Comparison of ENCODE assay signal across 20 cellular contexts in genomic region chr3:15011174-15011573, GRCh38. TPM values are rescaled to one million over a fixed set of nuclear protein-coding genes. Genes with fewer than 3 reads are reported as not detected.
DNase-seq lines count a peak whose midpoint lies in the region; ATAC-seq lines count a peak whose summit lies in the region.
"Had no signal": no experiment of that assay in that cellular context is flagged by ENCODE, and none has a peak within 500 bp of the region (broad histone marks: within the 10 kb centered on the region; RNA-seq: fewer than 3 reads in every experiment).

No MANE protein-coding gene starts in this region.

- peak; percentile 6 for DNase-seq in stimulated activated naive CD8-positive, alpha-beta T cell treated with anti-CD3 and anti-CD28 coated beads, Interleukin-15, Interleukin-2, amounts not matched to agents 100 U/mL and 50 U/mL, for 24 hours
- no peak for DNase-seq in stimulated activated naive CD8-positive, alpha-beta T cell treated with anti-CD3 and anti-CD28 coated beads, Interleukin-15, amount 100 ng/mL, for 72 hours
- DNase-seq in iris pigment epithelial cell (ENCODE audit: low read depth): peak; percentile 41
- no peak for DNase-seq in activated effector memory CD4-positive, alpha-beta T cell treated with Interleukin-2 at 50 U/mL for 16 hours
- DNase-seq: activated B cell treated with CpG ODN at 0.5 μM for 24 hours; CD4-positive, alpha-beta memory T cell; DMS153; effector memory CD4-positive, alpha-beta T cell; glutamatergic neuron; NCI-H1694 treated with DMSO at 0.1 percent for 48 hours; posterior cingulate gyrus; stimulated activated CD4-positive, alpha-beta T cell treated with anti-CD3 and anti-CD28 coated beads, Interleukin-2, amount 100 ng/mL, for 24 hours; stomach; transverse colon had no signal

- no peaks in the 10 kb centered on the region for H3K9me3 Mint-ChIP-seq in stimulated activated naive CD8-positive, alpha-beta T cell treated with anti-CD3 and anti-CD28 coated beads, Interleukin-15, amount 100 ng/mL, for 72 hours
- H3K9me3 Mint-ChIP-seq in activated T-helper 17 cell treated with anti-CD3 and anti-CD28 coated beads, Interleukin-2, amount 50 U/mL, for 72 hours: no peaks in the 10 kb centered on the region
- H3K9me3 Mint-ChIP-seq: activated B cell treated with CpG ODN at 0.5 μM for 24 hours; CD4-positive, alpha-beta memory T cell; neural crest cell had no signal

- H3K4me3 Mint-ChIP-seq in stimulated activated naive CD8-positive, alpha-beta T cell treated with anti-CD3 and anti-CD28 coated beads, Interleukin-15, amount 100 ng/mL, for 72 hours: no peak overlapping the region
- no peak overlapping the region for H3K4me3 Mint-ChIP-seq in activated T-helper 17 cell treated with anti-CD3 and anti-CD28 coated beads, Interleukin-2, amount 50 U/mL, for 72 hours
- H3K4me3 Mint-ChIP-seq: activated B cell treated with CpG ODN at 0.5 μM for 24 hours; CD4-positive, alpha-beta memory T cell; neural crest cell had no signal

- no peaks in the 10 kb centered on the region for H3K4me1 Mint-ChIP-seq in stimulated activated naive CD8-positive, alpha-beta T cell treated with anti-CD3 and anti-CD28 coated beads, Interleukin-15, amount 100 ng/mL, for 72 hours
- H3K4me1 Mint-ChIP-seq in activated T-helper 17 cell treated with anti-CD3 and anti-CD28 coated beads, Interleukin-2, amount 50 U/mL, for 72 hours: no peaks in the 10 kb centered on the region
- H3K4me1 Mint-ChIP-seq: activated B cell treated with CpG ODN at 0.5 μM for 24 hours had no signal

- peaks cover 97% of the 10 kb centered on the region for H3K36me3 Mint-ChIP-seq in activated T-helper 17 cell treated with anti-CD3 and anti-CD28 coated beads, Interleukin-2, amount 50 U/mL, for 72 hours (ENCODE audit: low read depth)

- H3K27me3 Mint-ChIP-seq in stimulated activated naive CD8-positive, alpha-beta T cell treated with anti-CD3 and anti-CD28 coated beads, Interleukin-15, amount 100 ng/mL, for 72 hours: no peaks in the 10 kb centered on the region
- no peaks in the 10 kb centered on the region for H3K27me3 Mint-ChIP-seq in activated T-helper 17 cell treated with anti-CD3 and anti-CD28 coated beads, Interleukin-2, amount 50 U/mL, for 72 hours
- H3K27me3 Mint-ChIP-seq: activated B cell treated with CpG ODN at 0.5 μM for 24 hours; CD4-positive, alpha-beta memory T cell had no signal

- no peak overlapping the region for H3K27ac Mint-ChIP-seq in stimulated activated naive CD8-positive, alpha-beta T cell treated with anti-CD3 and anti-CD28 coated beads, Interleukin-15, amount 100 ng/mL, for 72 hours
- H3K27ac Mint-ChIP-seq in activated T-helper 17 cell treated with anti-CD3 and anti-CD28 coated beads, Interleukin-2, amount 50 U/mL, for 72 hours: no peak overlapping the region
- H3K27ac Mint-ChIP-seq: activated B cell treated with CpG ODN at 0.5 μM for 24 hours had no signal

- peak; percentile 60 for ATAC-seq in stimulated activated naive CD8-positive, alpha-beta T cell treated with anti-CD3 and anti-CD28 coated beads, Interleukin-15, Interleukin-2, amounts not matched to agents 100 U/mL and 50 U/mL, for 24 hours
- ATAC-seq in stimulated activated naive CD8-positive, alpha-beta T cell treated with anti-CD3 and anti-CD28 coated beads, Interleukin-15, amount 100 ng/mL, for 72 hours: no peak
- peak; percentile 21 for ATAC-seq in activated T-helper 17 cell treated with anti-CD3 and anti-CD28 coated beads, Interleukin-2, amount 50 U/mL, for 72 hours (replicated peaks)
- ATAC-seq in GM19351 (IDR thresholded peaks at IDR 0.05; ENCODE audit: unreplicated experiment) (no peak), HG03139 (IDR thresholded peaks at IDR 0.05; ENCODE audit: unreplicated experiment) (no peak)
- ATAC-seq: GM12878, left lobe of liver had no signal

RNA-seq across cellular contexts. Expression of gene MRPS25, which starts 53.9 kb away (rescaled TPM):
- total RNA-seq in activated T-helper 17 cell treated with anti-CD3 and anti-CD28 coated beads, Interleukin-2, amount 50 U/mL, for 72 hours: 10 to 100 TPM; 43.7 to 80.5 TPM

Comparison
In these comparisons a context has a peak if more than half of its experiments do, and no peak if none do; other contexts are left out.
1. ATAC-seq: peak in stimulated activated naive CD8-positive, alpha-beta T cell treated with anti-CD3 and anti-CD28 coated beads, Interleukin-15, Interleukin-2, amounts not matched to agents 100 U/mL and 50 U/mL, for 24 hours (single experiment) and activated T-helper 17 cell treated with anti-CD3 and anti-CD28 coated beads, Interleukin-2, amount 50 U/mL, for 72 hours (single experiment); none in stimulated activated naive CD8-positive, alpha-beta T cell treated with anti-CD3 and anti-CD28 coated beads, Interleukin-15, amount 100 ng/mL, for 72 hours (single experiment), GM19351 (single experiment) and HG03139 (single experiment).
2. DNase-seq: peak in stimulated activated naive CD8-positive, alpha-beta T cell treated with anti-CD3 and anti-CD28 coated beads, Interleukin-15, Interleukin-2, amounts not matched to agents 100 U/mL and 50 U/mL, for 24 hours (single experiment) and iris pigment epithelial cell (single experiment); none in stimulated activated naive CD8-positive, alpha-beta T cell treated with anti-CD3 and anti-CD28 coated beads, Interleukin-15, amount 100 ng/mL, for 72 hours (0 of 2) and activated effector memory CD4-positive, alpha-beta T cell treated with Interleukin-2 at 50 U/mL for 16 hours (single experiment).